ENCODE assay signal across 8 cellular contexts in genomic region chr14:23319746-23320583, GRCh38. TPM values are rescaled to one million over a fixed set of nuclear protein-coding genes. Genes with fewer than 3 reads are reported as not detected.
A peak's percentile ranks its signal among the peaks of the same experiment; 100 is the strongest.
DNase-seq lines count a peak whose midpoint lies in the region; ATAC-seq and TF ChIP-seq lines count a peak whose summit lies in the region.

No MANE protein-coding gene starts in this region.

- peaks cover 30 to 32% (median 30%) of the 10 kb centered on the region in 3 donors for H3K4me1 Mint-ChIP-seq in T-cell

- H3K27me3 Mint-ChIP-seq in T-cell = no peaks in the 10 kb centered on the region

- TF ChIP-seq POLR2A in gastrocnemius medialis (IDR thresholded peaks at IDR 0.05) = no peak

- no peaks in the 10 kb centered on the region for H3K9me2 ChIP-seq in GM23248 (ENCODE audit: insufficient read depth)

- peak overlapping the region; percentile 73 for H3K4me2 ChIP-seq in GM23248 (ENCODE audit: unreplicated experiment)

- DNase-seq in GM23248 (no peak), T-cell (peak in 2 of 34 experiments; percentile 4 to 12), fibroblast of the aortic adventitia (ENCODE audit: low read depth) (no peak), gastrocnemius medialis (no peak), SHP77 treated with DMSO at 0.1 percent for 48 hours (lab: John Stamatoyannopoulos, UW) (no peak), AG08396 (ENCODE audit: low spot score) (no peak)
- no peak for DNase-seq in central memory CD4-positive, alpha-beta T cell

- no peak for ATAC-seq in T-cell (replicated peaks in 1 of 4)
- no peak for ATAC-seq in gastrocnemius medialis
- no peak for ATAC-seq in GM18870 (IDR thresholded peaks at IDR 0.05; ENCODE audit: unreplicated experiment)

- peak overlapping the region; percentile 82 for H2AFZ ChIP-seq in GM23248

- in situ Hi-C loops in GM23248 (cut with MboI) (no loop called here), gastrocnemius medialis (cut with MboI; ENCODE audit: low sequenced_read_pairs in 4 of 4) (loop anchor here in 3 of 4 donors (10.0 to 25.0 kb wide), 7 partner anchors 145 to 1117 kb away; partner anchors contain the start of genes NGDN (in 2 of the 3), ABHD4 (in 1 of the 3), AP1G2 (in 1 of the 3) and CBLN3 (in 1 of the 3))

- H3K36me3 Mint-ChIP-seq in T-cell = peaks cover 21% of the 10 kb centered on the region

- POLR2A ChIA-PET in T-cell (lab: Charles Lee) = interaction anchor here (0.6 to 3.0 kb wide), 8 partner anchors 15 to 731 kb away, joined by 4 to 30 read pairs (median 8); partner anchors contain the start of genes ACIN1 (in 1 of the 2), C14orf119 (in 1 of the 2), DAD1 (in 1 of the 2) and PPP1R3E (in 1 of the 2)

- peaks cover 60% of the 10 kb centered on the region for H3K79me2 ChIP-seq in GM23248 (ENCODE audit: insufficient read depth)

- H3K4me3 ChIP-seq in GM23248 (peak overlapping the region; percentile 63), fibroblast of the aortic adventitia (ENCODE audit: low read depth, low read length) (peak overlapping the region; percentile 42), gastrocnemius medialis (peak overlapping the region; percentile 54 to 60 (median 56))

- H3K27ac ChIP-seq in GM23248 = peak overlapping the region; percentile 94
- H3K27ac ChIP-seq in gastrocnemius medialis = peak overlapping the region; percentile 93 to 98 (median 97)

- H3K9ac ChIP-seq in GM23248 = peak overlapping the region; percentile 75

- peak overlapping the region; percentile 98 for H3K27ac Mint-ChIP-seq in T-cell

- TF ChIP-seq CTCF in fibroblast of the aortic adventitia (IDR thresholded peaks at IDR 0.05; ENCODE audit: insufficient read depth, low read length) = no peak
- TF ChIP-seq CTCF in gastrocnemius medialis (IDR thresholded peaks at IDR 0.05 in 4 of 5, conservative IDR thresholded peaks at IDR 0.05 in 1 of 5) = no peak

- intact Hi-C loops in gastrocnemius medialis (cut with DNase I; ENCODE audit: low total_unique reads) = loop anchor here (1.0 to 10.0 kb wide), 3 partner anchors 14 to 555 kb away; partner anchors contain the start of genes BCL2L2, OXA1L and THTPA

- H3F3A ChIP-seq in GM23248 (ENCODE audit: insufficient read depth) = peaks cover 50% of the 10 kb centered on the region

- H3K9me3 Mint-ChIP-seq in T-cell = no peaks in the 10 kb centered on the region

- H3K36me3 ChIP-seq in GM23248 (ENCODE audit: low read depth) = peaks cover 25% of the 10 kb centered on the region
- H3K36me3 ChIP-seq in gastrocnemius medialis = peaks cover 0 to 25% of the 10 kb centered on the region in 2 donors

- no peaks in the 10 kb centered on the region for H3K27me3 ChIP-seq in GM23248 (replicated peaks; ENCODE audit: insufficient read depth)
- H3K27me3 ChIP-seq in gastrocnemius medialis = no peaks in the 10 kb centered on the region

- CTCF ChIA-PET in T-cell (lab: Charles Lee) = interaction anchor here in 1 of 2 donors (0.6 to 6.6 kb wide), 8 partner anchors 9 to 857 kb away, joined by 3 to 93 read pairs (median 5); partner anchors contain the start of genes ACIN1, C14orf119, HOMEZ and PPP1R3E

- 80 to 84% methylated on average over 17 of the region's 17 CpGs for WGBS in GM23248 (ENCODE audit: low coverage in 1 of 2, low lambda C conversion rate in 2 of 2, missing lambda C conversion rate in 2 of 2), 2 experiments

- H3K4me1 ChIP-seq in GM23248 (ENCODE audit: insufficient read depth) (peaks cover 8% of the 10 kb centered on the region), gastrocnemius medialis (peaks cover 13 to 25% of the 10 kb centered on the region in 2 donors)

- no peaks in the 10 kb centered on the region for H4K20me1 ChIP-seq in GM23248 (ENCODE audit: insufficient read depth)

- H3K9me3 ChIP-seq in GM23248 (ENCODE audit: low read depth) = no peaks in the 10 kb centered on the region
- H3K9me3 ChIP-seq in gastrocnemius medialis = no peaks in the 10 kb centered on the region

- H3K4me3 Mint-ChIP-seq in T-cell = peak overlapping the region; percentile 82 to 93 (median 89)

RNA-seq across cellular contexts. Expression of gene PABPN1, which starts 1.3 kb away (rescaled TPM):
- 60.3 and 65.5 TPM in 2 replicates for total RNA-seq in GM23248 (2014; rRNA removed; shearing (Covaris generic))
- polyA plus RNA-seq in GM23248 (2016; fragmentation: Nextera tagmentation; extraction: Ambion mirVana) = 57.8 and 61.2 TPM in 2 replicates
- 100 to 1,000 TPM; 182 to 207 (median 186) TPM for total RNA-seq in T-cell
- total RNA-seq in fibroblast of the aortic adventitia (ENCODE audit: low replicate concordance) = 44.8 and 53.4 TPM in 2 replicates
- 10 to 100 TPM; 15.7 to 32.8 (median 26.6) TPM for total RNA-seq in gastrocnemius medialis

RNA-seq across cellular contexts. Expression of gene BCL2L2, which starts 13.3 kb away (rescaled TPM):
- total RNA-seq in GM23248 (2014; rRNA removed; shearing (Covaris generic)) = 22.5 and 35.0 TPM in 2 replicates
- polyA plus RNA-seq in GM23248 (2016; fragmentation: Nextera tagmentation; extraction: Ambion mirVana) = 6.4 and 8.1 TPM in 2 replicates
- total RNA-seq in T-cell (1 to 10 TPM; 1.9 to 4.6 (median 2.2) TPM), fibroblast of the aortic adventitia (ENCODE audit: low replicate concordance) (18.5 and 19.9 TPM in 2 replicates), gastrocnemius medialis (10 to 100 TPM; 13.4 to 24.9 (median 23.8) TPM)

RNA-seq across cellular contexts. Expression of gene PPP1R3E, which starts 17.3 kb away (rescaled TPM):
- total RNA-seq in GM23248 (2014; rRNA removed; shearing (Covaris generic)) = 4.1 and 4.3 TPM in 2 replicates
- 1.4 and 1.6 TPM in 2 replicates for polyA plus RNA-seq in GM23248 (2016; fragmentation: Nextera tagmentation; extraction: Ambion mirVana)
- total RNA-seq in T-cell (10 to 100 TPM; 40.8 to 72.6 (median 68.2) TPM), fibroblast of the aortic adventitia (ENCODE audit: low replicate concordance) (6.6 and 10.9 TPM in 2 replicates), gastrocnemius medialis (1 to 10 TPM; 5.9 to 7.9 (median 6.7) TPM)

RNA-seq across cellular contexts. Expression of gene SLC22A17, which starts 32.7 kb away (rescaled TPM):
- 32.8 and 42.3 TPM in 2 replicates for total RNA-seq in GM23248 (2014; rRNA removed; shearing (Covaris generic))
- 16.5 and 20.4 TPM in 2 replicates for polyA plus RNA-seq in GM23248 (2016; fragmentation: Nextera tagmentation; extraction: Ambion mirVana)
- total RNA-seq in T-cell (10 to 100 TPM; 12.0 to 19.0 (median 17.3) TPM), fibroblast of the aortic adventitia (ENCODE audit: low replicate concordance) (9.6 and 13.4 TPM in 2 replicates), gastrocnemius medialis (1 to 10 TPM in 2 of 4 donors, under 1 TPM in 2; 0.68 to 2.7 (median 1.4) TPM)

RNA-seq across cellular contexts. Expression of gene HOMEZ, which starts 34.0 kb away (rescaled TPM):
- total RNA-seq in GM23248 (2014; rRNA removed; shearing (Covaris generic)) = 7.6 and 8.7 TPM in 2 replicates
- polyA plus RNA-seq in GM23248 (2016; fragmentation: Nextera tagmentation; extraction: Ambion mirVana) = 5.0 and 5.8 TPM in 2 replicates
- 10 to 100 TPM in 3 of 5 donors, 1 to 10 TPM in 2; 6.2 to 17.5 (median 15.1) TPM for total RNA-seq in T-cell
- 7.0 and 7.5 TPM in 2 replicates for total RNA-seq in fibroblast of the aortic adventitia (ENCODE audit: low replicate concordance)
- total RNA-seq in gastrocnemius medialis = 1 to 10 TPM; 7.8 to 10.0 (median 8.4) TPM
